In genomic region chr3:194031867-194032635, GRCh38 we compare ENCODE assay signal across 15 cellular contexts.
DNase-seq lines count a peak whose midpoint lies in the region; ATAC-seq and TF ChIP-seq lines count a peak whose summit lies in the region.
"Had no signal": no experiment of that assay in that cellular context is flagged by ENCODE, and none has a peak within 500 bp of the region (broad histone marks: within the 10 kb centered on the region; RNA-seq: fewer than 3 reads in every experiment).

No MANE protein-coding gene starts in this region.

- intact Hi-C loops in OCI-LY7 (cut with micrococcal nuclease; ENCODE audit: unreplicated experiment): no loop called here

- H3K36me3 ChIP-seq in BLaER1: no peaks in the 10 kb centered on the region
- no peaks in the 10 kb centered on the region; the same call in 1 of the 2 replicates for H3K36me3 ChIP-seq in OCI-LY7 (ENCODE audit: insufficient read depth, low read length)
- H3K36me3 ChIP-seq in MM.1S (replicated peaks; ENCODE audit: insufficient read depth, low read length): no peaks in the 10 kb centered on the region
- H3K36me3 ChIP-seq: brain microvascular endothelial cell, suprapubic skin had no signal

- no peak overlapping the region for H3K9ac ChIP-seq in BLaER1
- H3K9ac ChIP-seq in MM.1S (ENCODE audit: low read length): no peak overlapping the region

- H3K4me2 ChIP-seq in BLaER1 (peak overlapping the region; percentile 79), OCI-LY7 (ENCODE audit: low read length) (peak overlapping the region; percentile 77), MM.1S (ENCODE audit: low read depth, low read length) (no peak overlapping the region)

- H3K4me3 ChIP-seq in BLaER1 (no peak overlapping the region), OCI-LY7 (ENCODE audit: low read depth, low read length, poor library complexity, severe bottlenecking) (peak overlapping the region; percentile 38), MM.1S (ENCODE audit: low read length) (no peak overlapping the region)
- H3K4me3 ChIP-seq: skin epidermis, suprapubic skin had no signal

- H3K9me3 ChIP-seq in BLaER1 (peaks cover 6% of the 10 kb centered on the region; the same call in 1 of the 2 replicates), OCI-LY7 (ENCODE audit: low read length) (peaks cover 12% of the 10 kb centered on the region), MM.1S (replicated peaks; ENCODE audit: insufficient read depth, low read length) (no peaks in the 10 kb centered on the region)
- H3K9me3 ChIP-seq: suprapubic skin had no signal

- no peaks in the 10 kb centered on the region for H3F3A ChIP-seq in MM.1S (ENCODE audit: insufficient read depth, low read length)

- no peaks in the 10 kb centered on the region for H4K20me1 ChIP-seq in BLaER1
- H4K20me1 ChIP-seq in OCI-LY7 (ENCODE audit: insufficient read depth, low read length): no peaks in the 10 kb centered on the region
- no peaks in the 10 kb centered on the region for H4K20me1 ChIP-seq in MM.1S (ENCODE audit: insufficient read depth, low read length)

- no peaks in the 10 kb centered on the region for H3K79me2 ChIP-seq in OCI-LY7 (ENCODE audit: insufficient read depth, low read depth, low read length)
- no peaks in the 10 kb centered on the region for H3K79me2 ChIP-seq in MM.1S (ENCODE audit: low read length)

- no TSS peak for BruUV-seq in OCI-LY7 (replicated peaks; lab: Mats Ljungman, UMichigan)

- CTCF ChIA-PET in OCI-LY7 (lab: Charles Lee; ENCODE audit: unreplicated experiment): no interaction called here

- H2AFZ ChIP-seq in OCI-LY7 (ENCODE audit: low read length) (peak overlapping the region; percentile 66; the same call in 1 of the 2 replicates), MM.1S (ENCODE audit: low read length) (no peak overlapping the region)

- H3K9me2 ChIP-seq in OCI-LY7 (ENCODE audit: insufficient read depth, low read length) (no peaks in the 10 kb centered on the region), MM.1S (replicated peaks; ENCODE audit: insufficient read depth, low read length) (no peaks in the 10 kb centered on the region)

- ATAC-seq in esophagus mucosa (peak; percentile 22), GM21360 (IDR thresholded peaks at IDR 0.05; ENCODE audit: unreplicated experiment) (no peak), foreskin keratinocyte (no peak), GM18498 (IDR thresholded peaks at IDR 0.05; ENCODE audit: unreplicated experiment) (no peak)
- ATAC-seq: activated T-cell treated with anti-CD3 and anti-CD28 coated beads, Interleukin-2, amount 50 U/mL, for 72 hours; left cardiac atrium had no signal

- POLR2A ChIA-PET in OCI-LY7 (lab: Charles Lee): interaction anchor here (0.5 to 1.6 kb wide), 4 partner anchors 11 to 161 kb away, joined by 3 to 4 read pairs (median 4); no protein-coding TSS in a partner anchor

- no peak for DNase-seq in OCI-LY7 (ENCODE audit: low spot score)
- DNase-seq in myocyte (ENCODE audit: low read depth): peak; percentile 40
- no peak for DNase-seq in foreskin keratinocyte
- DNase-seq in MM.1S: no peak
- DNase-seq: activated T-cell treated with anti-CD3 and anti-CD28 coated beads, Interleukin-2, amount 50 U/mL, for 72 hours; brain microvascular endothelial cell; foreskin fibroblast; left cardiac atrium; stimulated activated CD8-positive, alpha-beta memory T cell treated with anti-CD3 and anti-CD28 coated beads, Interleukin-4, amount 100 ng/mL, for 48 hours had no signal

- peak overlapping the region; percentile 57 for H3K27ac ChIP-seq in BLaER1
- H3K27ac ChIP-seq in OCI-LY7 (ENCODE audit: low read depth, low read length, poor library complexity, severe bottlenecking): peak overlapping the region; percentile 70
- H3K27ac ChIP-seq in foreskin keratinocyte: no peak overlapping the region
- no peak overlapping the region for H3K27ac ChIP-seq in MM.1S (ENCODE audit: low read length)
- H3K27ac ChIP-seq: brain microvascular endothelial cell, suprapubic skin had no signal

- no peaks in the 10 kb centered on the region for H3K27me3 ChIP-seq in BLaER1
- H3K27me3 ChIP-seq in foreskin keratinocyte: peaks cover 3% of the 10 kb centered on the region
- no peaks in the 10 kb centered on the region for H3K27me3 ChIP-seq in MM.1S (replicated peaks; ENCODE audit: insufficient read depth, low read length)
- H3K27me3 ChIP-seq: suprapubic skin had no signal

- TF ChIP-seq CTCF in OCI-LY7 (conservative IDR thresholded peaks at IDR 0.05; ENCODE audit: low read length): no peak
- no peak for TF ChIP-seq CTCF in foreskin keratinocyte (conservative IDR thresholded peaks at IDR 0.05)
- no peak for TF ChIP-seq CTCF in MM.1S (IDR thresholded peaks at IDR 0.05; ENCODE audit: low read length)

- H3K4me1 ChIP-seq in BLaER1: peaks cover 22% of the 10 kb centered on the region
- peaks cover 64% of the 10 kb centered on the region for H3K4me1 ChIP-seq in OCI-LY7 (ENCODE audit: insufficient read depth, low read length, poor library complexity, severe bottlenecking)
- H3K4me1 ChIP-seq in foreskin keratinocyte: no peaks in the 10 kb centered on the region
- H3K4me1 ChIP-seq in MM.1S (ENCODE audit: low read length): peaks cover 11% of the 10 kb centered on the region
- H3K4me1 ChIP-seq: suprapubic skin had no signal

Comparison
In these comparisons a context has a peak if more than half of its experiments do, and no peak if none do; other contexts are left out.
1. H3K27ac ChIP-seq: peak in BLaER1 (single experiment) and OCI-LY7 (single experiment); none in foreskin keratinocyte (single experiment) and MM.1S (single experiment).